ENCODE assay signal across 14 cellular contexts in genomic region chr11:110921742-110922200, GRCh38.
DNase-seq lines count a peak whose midpoint lies in the region; ATAC-seq and TF ChIP-seq lines count a peak whose summit lies in the region.
"Had no signal": no experiment of that assay in that cellular context is flagged by ENCODE, and none has a peak within 500 bp of the region (broad histone marks: within the 10 kb centered on the region; RNA-seq: fewer than 3 reads in every experiment).

No MANE protein-coding gene starts in this region.

- no TSS peak for BruUV-seq in A673 (replicated peaks; lab: Mats Ljungman, UMichigan)

- POLR2A ChIA-PET in A673 (lab: Charles Lee; ENCODE audit: low non-redundant PET) (interaction anchor here (0.6 kb wide), 2 partner anchors 11 to 294 kb away, joined by 3 read pairs; no protein-coding TSS in a partner anchor), HEK293T (lab: Yijun Ruan, JAX) (no interaction called here)

- H3K4me3 Mint-ChIP-seq in nephron: peak overlapping the region in 1 of 3 experiments; percentile 26
- no peak overlapping the region for H3K4me3 Mint-ChIP-seq in HFFc6

- no peak overlapping the region for H3K4me3 ChIP-seq in A673 (ENCODE audit: low read depth, low read length, poor library complexity, severe bottlenecking)
- no peak overlapping the region for H3K4me3 ChIP-seq in LNCaP clone FGC (ENCODE audit: low read depth, low read length)
- H3K4me3 ChIP-seq: BLaER1, mucosa of descending colon, Peyer's patch had no signal

- TF ChIP-seq CTCF in A673 (conservative IDR thresholded peaks at IDR 0.05; ENCODE audit: low read depth, low read length) (0 out of 2 replicates have a peak, but pooled peaks have one; percentile 17), LNCaP clone FGC (IDR thresholded peaks at IDR 0.05; ENCODE audit: control insufficient read depth, extremely low read depth, insufficient read depth) (no peak), nephron (IDR thresholded peaks at IDR 0.05; ENCODE audit: unreplicated experiment in 3 of 3) (no peak), HFFc6 (IDR thresholded peaks at IDR 0.05) (no peak)

- H3K9me3 Mint-ChIP-seq in nephron (peaks cover 10% of the 10 kb centered on the region), HFFc6 (0 out of 2 replicates have a peak, but pooled peaks cover 5% of the 10 kb centered on the region)
- H3K9me3 Mint-ChIP-seq in activated naive CD4-positive, alpha-beta T cell treated with anti-CD3 and anti-CD28 coated beads, Interleukin-2, amount 50 U/mL, for 72 hours: peaks cover 6 to 12% of the 10 kb centered on the region in 2 donors

- ATAC-seq in activated naive CD4-positive, alpha-beta T cell treated with anti-CD3 and anti-CD28 coated beads, Interleukin-2, amount 50 U/mL, for 72 hours: no peak
- ATAC-seq: mucosa of descending colon had no signal

- peak overlapping the region; percentile 83 for H3K27ac ChIP-seq in A673 (ENCODE audit: low read depth, low read length, poor library complexity, severe bottlenecking)
- H3K27ac ChIP-seq: BLaER1 had no signal

- DNase-seq in A673 (ENCODE audit: low spot score): peak; percentile 91
- peak; percentile 33 for DNase-seq in LNCaP clone FGC (ENCODE audit: low read depth)
- peak; percentile 31 for DNase-seq in fibroblast of gingiva (ENCODE audit: low read depth)
- no peak for DNase-seq in activated naive CD4-positive, alpha-beta T cell treated with anti-CD3 and anti-CD28 coated beads, Interleukin-2, amount 50 U/mL, for 72 hours (ENCODE audit: low spot score in 2 of 2)
- no peak for DNase-seq in HFFc6
- DNase-seq in HEK293T (ENCODE audit: extremely low spot score): no peak
- no peak for DNase-seq in stimulated activated CD4-positive, alpha-beta T cell treated with anti-CD3 and anti-CD28 coated beads, Interleukin-15, amount 100 ng/mL, for 24 hours
- DNase-seq: cerebellar nuclear complex; mucosa of descending colon; NCI-H2227 treated with DMSO at 0.1 percent for 48 hours; Peyer's patch; stimulated activated CD8-positive, alpha-beta memory T cell treated with anti-CD3 and anti-CD28 coated beads, Interleukin-4, amount 100 ng/mL, for 48 hours had no signal

- H3K9me3 ChIP-seq in A673 (ENCODE audit: low read depth, low read length, poor library complexity, severe bottlenecking): no peaks in the 10 kb centered on the region
- H3K9me3 ChIP-seq: mucosa of descending colon, Peyer's patch had no signal

- H3K27ac Mint-ChIP-seq in nephron (peak overlapping the region; percentile 89 to 94 (median 91)), HFFc6 (no peak overlapping the region)
- H3K27ac Mint-ChIP-seq in activated naive CD4-positive, alpha-beta T cell treated with anti-CD3 and anti-CD28 coated beads, Interleukin-2, amount 50 U/mL, for 72 hours: no peak overlapping the region

- H3K27me3 Mint-ChIP-seq in nephron (ENCODE audit: low read depth): peaks cover 3% of the 10 kb centered on the region
- H3K27me3 Mint-ChIP-seq in HFFc6 (ENCODE audit: insufficient read depth): peaks cover 12% of the 10 kb centered on the region

- no peaks in the 10 kb centered on the region for H3K27me3 ChIP-seq in A673 (replicated peaks; ENCODE audit: insufficient read depth, low read depth, low read length, poor library complexity)
- H3K27me3 ChIP-seq: BLaER1, Peyer's patch had no signal

- peaks cover 54% of the 10 kb centered on the region for H3K4me1 Mint-ChIP-seq in nephron
- no peaks in the 10 kb centered on the region for H3K4me1 Mint-ChIP-seq in HFFc6 (ENCODE audit: low read depth)

- H3K36me3 Mint-ChIP-seq in nephron (ENCODE audit: low read depth): no peaks in the 10 kb centered on the region
- H3K36me3 Mint-ChIP-seq in activated naive CD4-positive, alpha-beta T cell treated with anti-CD3 and anti-CD28 coated beads, Interleukin-2, amount 50 U/mL, for 72 hours: peaks cover 0 to 6% of the 10 kb centered on the region in 2 donors
- no peaks in the 10 kb centered on the region for H3K36me3 Mint-ChIP-seq in HFFc6 (ENCODE audit: low read depth)

- H3K4me1 ChIP-seq in A673 (ENCODE audit: insufficient read depth, low read length, poor library complexity, severe bottlenecking): peaks cover 42% of the 10 kb centered on the region
- H3K4me1 ChIP-seq: BLaER1, Peyer's patch had no signal

- no peaks in the 10 kb centered on the region for H3K36me3 ChIP-seq in A673 (ENCODE audit: insufficient read depth, low read length, poor library complexity, severe bottlenecking)
- H3K36me3 ChIP-seq: BLaER1, Peyer's patch had no signal

- intact Hi-C loops in A673 (cut with micrococcal nuclease; ENCODE audit: unreplicated experiment): loop anchor here (5.0 kb wide), 1 partner anchor 1264 kb away; no protein-coding TSS in a partner anchor

- CTCF ChIA-PET in A673 (lab: Charles Lee) (no interaction called here), HEK293T (lab: Yijun Ruan, JAX) (no interaction called here)

TF ChIP-seq in HEK293T, 16 proteins besides CTCF, POLR2A, EP300 and RAD21:
- no peak for TF ChIP-seq TARDBP (IDR thresholded peaks at IDR 0.05)

Comparison
In these comparisons a context has a peak if more than half of its experiments do, and no peak if none do; other contexts are left out.
1. DNase-seq: peak in A673 (single experiment), LNCaP clone FGC (single experiment) and fibroblast of gingiva (single experiment); none in activated naive CD4-positive, alpha-beta T cell treated with anti-CD3 and anti-CD28 coated beads, Interleukin-2, amount 50 U/mL, for 72 hours (0 of 2), HFFc6 (single experiment), HEK293T (single experiment) and stimulated activated CD4-positive, alpha-beta T cell treated with anti-CD3 and anti-CD28 coated beads, Interleukin-15, amount 100 ng/mL, for 24 hours (single experiment).
2. H3K27ac Mint-ChIP-seq: peak in nephron (3 of 3); none in activated naive CD4-positive, alpha-beta T cell treated with anti-CD3 and anti-CD28 coated beads, Interleukin-2, amount 50 U/mL, for 72 hours (0 of 2) and HFFc6 (single experiment).